In the genomic region with DNA sequence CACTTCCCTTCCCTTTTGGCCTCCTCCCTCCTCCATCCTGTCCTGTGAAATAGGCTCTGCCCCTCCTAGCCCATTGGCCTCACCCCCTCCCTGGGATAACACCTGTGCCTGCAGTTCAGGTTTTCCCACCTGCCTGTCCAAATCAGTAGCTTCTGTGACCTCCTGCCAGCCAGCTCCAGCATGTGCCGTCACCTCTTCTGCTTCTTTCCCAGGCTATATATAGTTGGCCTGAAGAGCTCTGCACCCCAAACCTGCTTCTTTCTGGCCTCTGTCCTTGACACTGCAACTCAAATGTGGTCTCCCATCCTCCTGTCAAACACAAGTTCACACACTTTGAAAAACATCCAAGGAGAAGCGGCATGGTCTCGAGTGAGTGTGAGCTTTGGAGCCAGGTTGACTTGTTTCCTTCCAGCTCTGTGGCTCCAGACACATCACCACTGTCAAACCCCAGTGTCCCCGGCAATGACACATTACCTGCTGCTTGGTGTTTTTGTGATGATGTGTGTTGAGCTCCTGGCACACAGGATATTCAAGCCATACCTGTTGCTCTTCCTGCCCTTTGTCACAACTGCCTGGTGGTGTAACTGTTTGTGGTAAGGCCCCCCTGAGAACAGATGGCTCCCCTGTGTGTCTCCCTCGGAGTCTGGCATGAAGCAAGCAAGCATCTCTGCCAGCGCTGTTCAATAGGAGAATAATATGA, we compare ENCODE assay signal across 20 cellular contexts.
"Had no signal": no experiment of that assay in that cellular context is flagged by ENCODE, and none has a peak within 500 bp of the region (broad histone marks: within the 10 kb centered on the region; RNA-seq: fewer than 3 reads in every experiment).

No MANE protein-coding gene starts in this region.

- H3K27ac ChIP-seq: esophagus muscularis mucosa, ovary, tibial artery had no signal

- DNase-seq: activated CD4-positive, alpha-beta T cell treated with anti-CD3 and anti-CD28 coated beads, Interleukin-2, amount 10 ng/mL, durations not matched to agents 24 days and 14 days; activated CD8-positive, alpha-beta memory T cell treated with anti-CD3 and anti-CD28 coated beads for 24 hours; activated T-cell treated with anti-CD3 and anti-CD28 coated beads for 4 hours; amniotic stem cell; dermis blood vessel endothelial cell; endodermal cell; foreskin fibroblast; head of caudate nucleus; ovary; retina; T-helper 17 cell; tibial artery had no signal

- FAIRE-seq: keratinocyte had no signal

- H3K36me3 ChIP-seq: ovary had no signal

- H3K4me1 Mint-ChIP-seq: activated naive CD4-positive, alpha-beta T cell treated with anti-CD3 and anti-CD28 coated beads, Interleukin-2, amount 50 U/mL, for 24 hours; endodermal cell; neural crest cell; stimulated activated effector memory CD8-positive, alpha-beta T cell treated with anti-CD3 and anti-CD28 coated beads, Interleukin-12 subunit alpha, Interleukin-12 subunit beta, amount 100 ng/mL, for 72 hours; T-helper 17 cell; WTC11 had no signal

- H3K9me3 ChIP-seq: esophagus muscularis mucosa, ovary, tibial artery had no signal

- H3K27me3 ChIP-seq: esophagus muscularis mucosa, ovary, tibial artery had no signal

- ATAC-seq: T-helper 17 cell had no signal

- H3K4me1 ChIP-seq: tibial artery had no signal

- H3K27me3 Mint-ChIP-seq: activated CD4-positive, alpha-beta T cell treated with anti-CD3 and anti-CD28 coated beads, Interleukin-2, amount 10 ng/mL, durations not matched to agents 24 days and 14 days; activated naive CD4-positive, alpha-beta T cell treated with anti-CD3 and anti-CD28 coated beads, Interleukin-2, amount 50 U/mL, for 24 hours; brain; T-helper 17 cell had no signal

- H3K4me3 Mint-ChIP-seq: activated CD4-positive, alpha-beta T cell treated with anti-CD3 and anti-CD28 coated beads, Interleukin-2, amount 10 ng/mL, durations not matched to agents 24 days and 14 days; activated naive CD4-positive, alpha-beta T cell treated with anti-CD3 and anti-CD28 coated beads, Interleukin-2, amount 50 U/mL, for 24 hours; brain; endodermal cell; neural crest cell; stimulated activated effector memory CD8-positive, alpha-beta T cell treated with anti-CD3 and anti-CD28 coated beads, Interleukin-12 subunit alpha, Interleukin-12 subunit beta, amount 100 ng/mL, for 72 hours; T-helper 17 cell; WTC11 had no signal

- H3K27ac Mint-ChIP-seq: activated CD4-positive, alpha-beta T cell treated with anti-CD3 and anti-CD28 coated beads, Interleukin-2, amount 10 ng/mL, durations not matched to agents 24 days and 14 days; activated naive CD4-positive, alpha-beta T cell treated with anti-CD3 and anti-CD28 coated beads, Interleukin-2, amount 50 U/mL, for 24 hours; brain; endodermal cell; stimulated activated effector memory CD8-positive, alpha-beta T cell treated with anti-CD3 and anti-CD28 coated beads, Interleukin-12 subunit alpha, Interleukin-12 subunit beta, amount 100 ng/mL, for 72 hours; T-helper 17 cell; WTC11 had no signal

- H3K9me3 Mint-ChIP-seq: activated CD4-positive, alpha-beta T cell treated with anti-CD3 and anti-CD28 coated beads, Interleukin-2, amount 10 ng/mL, durations not matched to agents 24 days and 14 days; activated naive CD4-positive, alpha-beta T cell treated with anti-CD3 and anti-CD28 coated beads, Interleukin-2, amount 50 U/mL, for 24 hours; brain; endodermal cell; neural crest cell; stimulated activated effector memory CD8-positive, alpha-beta T cell treated with anti-CD3 and anti-CD28 coated beads, Interleukin-12 subunit alpha, Interleukin-12 subunit beta, amount 100 ng/mL, for 72 hours; WTC11 had no signal

- H3K4me3 ChIP-seq: esophagus muscularis mucosa, ovary, skin epidermis, tibial artery had no signal

- H3K36me3 Mint-ChIP-seq: brain; stimulated activated effector memory CD8-positive, alpha-beta T cell treated with anti-CD3 and anti-CD28 coated beads, Interleukin-12 subunit alpha, Interleukin-12 subunit beta, amount 100 ng/mL, for 72 hours; WTC11 had no signal
